1 cellular context compared by ENCODE assay signal in genomic region chr3:193711964-193712598, GRCh38.
A peak's percentile ranks its signal among the peaks of the same experiment; 100 is the strongest.
TF ChIP-seq lines count a peak whose summit lies in the region.

No MANE protein-coding gene starts in this region.

TF ChIP-seq in HepG2, 621 proteins besides CTCF, POLR2A, EP300 and RAD21 (continued from another document and continues in another):
- TF ChIP-seq HMGXB3 (CRISPR knock-in tag; IDR thresholded peaks at IDR 0.05; ENCODE audit: borderline replicate concordance) (peak; percentile 70; the same call in 1 of the 2 replicates), ZEB1 (IDR thresholded peaks at IDR 0.05; ENCODE audit: insufficient replicate concordance, low read depth) (no peak), STAT5B (CRISPR knock-in tag; IDR thresholded peaks at IDR 0.05) (no peak), ZNF616 (CRISPR knock-in tag; IDR thresholded peaks at IDR 0.05; ENCODE audit: low read depth) (peak; percentile 66; the same call in 1 of the 2 replicates), ZNF431 (CRISPR knock-in tag; IDR thresholded peaks at IDR 0.05; ENCODE audit: borderline replicate concordance, low read depth) (peak; percentile 50; the same call in 1 of the 2 replicates), MTA3 (CRISPR knock-in tag; IDR thresholded peaks at IDR 0.05) (no peak), ZNF761 (CRISPR knock-in tag; conservative IDR thresholded peaks at IDR 0.05) (peak; percentile 80; the same call in 1 of the 2 replicates), AKNA (CRISPR knock-in tag; IDR thresholded peaks at IDR 0.05; ENCODE audit: borderline replicate concordance) (no peak; the same call in 1 of the 2 replicates), ATF7 (IDR thresholded peaks at IDR 0.05) (peak; percentile 69), ATF7 (CRISPR knock-in tag; IDR thresholded peaks at IDR 0.05) (peak; percentile 96), ZNF660 (CRISPR knock-in tag; IDR thresholded peaks at IDR 0.05; ENCODE audit: borderline replicate concordance, low read depth) (no peak), SCMH1 (CRISPR knock-in tag; IDR thresholded peaks at IDR 0.05; ENCODE audit: borderline replicate concordance) (no peak), KAT8 (CRISPR knock-in tag; IDR thresholded peaks at IDR 0.05) (peak; percentile 86), KDM3A (CRISPR knock-in tag; IDR thresholded peaks at IDR 0.05; ENCODE audit: low read depth) (0 out of 2 replicates have a peak, but pooled peaks have one; percentile 75), SETDB1 (CRISPR knock-in tag; IDR thresholded peaks at IDR 0.05; ENCODE audit: borderline replicate concordance) (no peak), PCBP1 (IDR thresholded peaks at IDR 0.05; ENCODE audit: borderline replicate concordance, low read depth, low read length) (no peak), WIZ (CRISPR knock-in tag; IDR thresholded peaks at IDR 0.05) (no peak), MEF2D (CRISPR knock-in tag; IDR thresholded peaks at IDR 0.05) (peak; percentile 96), ZNF124 (CRISPR knock-in tag; IDR thresholded peaks at IDR 0.05) (no peak), ZFP91 (CRISPR knock-in tag; IDR thresholded peaks at IDR 0.05; ENCODE audit: borderline replicate concordance) (peak; percentile 81), GRHL1 (CRISPR knock-in tag; conservative IDR thresholded peaks at IDR 0.05) (no peak), KMT2B (CRISPR knock-in tag; IDR thresholded peaks at IDR 0.05) (no peak; the same call in 1 of the 2 replicates), ZNF766 (CRISPR knock-in tag; IDR thresholded peaks at IDR 0.05; ENCODE audit: borderline replicate concordance) (peak; percentile 80; the same call in 1 of the 2 replicates), ZNF296 (CRISPR knock-in tag; conservative IDR thresholded peaks at IDR 0.05) (peak; percentile 98)
- TF ChIP-seq, protein P1, sequence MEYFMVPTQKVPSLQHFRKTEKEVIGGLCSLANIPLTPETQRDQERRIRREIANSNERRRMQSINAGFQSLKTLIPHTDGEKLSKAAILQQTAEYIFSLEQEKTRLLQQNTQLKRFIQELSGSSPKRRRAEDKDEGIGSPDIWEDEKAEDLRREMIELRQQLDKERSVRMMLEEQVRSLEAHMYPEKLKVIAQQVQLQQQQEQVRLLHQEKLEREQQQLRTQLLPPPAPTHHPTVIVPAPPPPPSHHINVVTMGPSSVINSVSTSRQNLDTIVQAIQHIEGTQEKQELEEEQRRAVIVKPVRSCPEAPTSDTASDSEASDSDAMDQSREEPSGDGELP (IDR thresholded peaks at IDR 0.05; ENCODE audit: borderline replicate concordance, low read depth): peak; percentile 88; the same call in 1 of the 2 replicates
- TF ChIP-seq, protein P2, sequence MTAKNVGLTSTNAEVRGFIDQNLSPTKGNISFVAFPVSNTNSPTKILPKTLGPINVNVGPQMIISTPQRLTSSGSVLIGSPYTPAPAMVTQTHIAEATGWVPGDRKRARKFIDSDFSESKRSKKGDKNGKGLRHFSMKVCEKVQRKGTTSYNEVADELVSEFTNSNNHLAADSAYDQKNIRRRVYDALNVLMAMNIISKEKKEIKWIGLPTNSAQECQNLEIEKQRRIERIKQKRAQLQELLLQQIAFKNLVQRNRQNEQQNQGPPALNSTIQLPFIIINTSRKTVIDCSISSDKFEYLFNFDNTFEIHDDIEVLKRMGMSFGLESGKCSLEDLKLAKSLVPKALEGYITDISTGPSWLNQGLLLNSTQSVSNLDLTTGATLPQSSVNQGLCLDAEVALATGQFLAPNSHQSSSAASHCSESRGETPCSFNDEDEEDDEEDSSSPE (CRISPR knock-in tag; IDR thresholded peaks at IDR 0.05): peak; percentile 46; the same call in 1 of the 2 replicates
- TF ChIP-seq, protein P3, sequence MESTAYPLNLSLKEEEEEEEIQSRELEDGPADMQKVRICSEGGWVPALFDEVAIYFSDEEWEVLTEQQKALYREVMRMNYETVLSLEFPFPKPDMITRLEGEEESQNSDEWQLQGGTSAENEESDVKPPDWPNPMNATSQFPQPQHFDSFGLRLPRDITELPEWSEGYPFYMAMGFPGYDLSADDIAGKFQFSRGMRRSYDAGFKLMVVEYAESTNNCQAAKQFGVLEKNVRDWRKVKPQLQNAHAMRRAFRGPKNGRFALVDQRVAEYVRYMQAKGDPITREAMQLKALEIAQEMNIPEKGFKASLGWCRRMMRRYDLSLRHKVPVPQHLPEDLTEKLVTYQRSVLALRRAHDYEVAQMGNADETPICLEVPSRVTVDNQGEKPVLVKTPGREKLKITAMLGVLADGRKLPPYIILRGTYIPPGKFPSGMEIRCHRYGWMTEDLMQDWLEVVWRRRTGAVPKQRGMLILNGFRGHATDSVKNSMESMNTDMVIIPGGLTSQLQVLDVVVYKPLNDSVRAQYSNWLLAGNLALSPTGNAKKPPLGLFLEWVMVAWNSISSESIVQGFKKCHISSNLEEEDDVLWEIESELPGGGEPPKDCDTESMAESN (CRISPR knock-in tag; conservative IDR thresholded peaks at IDR 0.05): peak; percentile 89
- TF ChIP-seq, protein P4, sequence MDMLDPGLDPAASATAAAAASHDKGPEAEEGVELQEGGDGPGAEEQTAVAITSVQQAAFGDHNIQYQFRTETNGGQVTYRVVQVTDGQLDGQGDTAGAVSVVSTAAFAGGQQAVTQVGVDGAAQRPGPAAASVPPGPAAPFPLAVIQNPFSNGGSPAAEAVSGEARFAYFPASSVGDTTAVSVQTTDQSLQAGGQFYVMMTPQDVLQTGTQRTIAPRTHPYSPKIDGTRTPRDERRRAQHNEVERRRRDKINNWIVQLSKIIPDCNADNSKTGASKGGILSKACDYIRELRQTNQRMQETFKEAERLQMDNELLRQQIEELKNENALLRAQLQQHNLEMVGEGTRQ (IDR thresholded peaks at IDR 0.05; ENCODE audit: low read depth, low read length): no peak
- TF ChIP-seq, protein P4 (CRISPR knock-in tag; IDR thresholded peaks at IDR 0.05; ENCODE audit: borderline replicate concordance): no peak
- TF ChIP-seq, protein P5, sequence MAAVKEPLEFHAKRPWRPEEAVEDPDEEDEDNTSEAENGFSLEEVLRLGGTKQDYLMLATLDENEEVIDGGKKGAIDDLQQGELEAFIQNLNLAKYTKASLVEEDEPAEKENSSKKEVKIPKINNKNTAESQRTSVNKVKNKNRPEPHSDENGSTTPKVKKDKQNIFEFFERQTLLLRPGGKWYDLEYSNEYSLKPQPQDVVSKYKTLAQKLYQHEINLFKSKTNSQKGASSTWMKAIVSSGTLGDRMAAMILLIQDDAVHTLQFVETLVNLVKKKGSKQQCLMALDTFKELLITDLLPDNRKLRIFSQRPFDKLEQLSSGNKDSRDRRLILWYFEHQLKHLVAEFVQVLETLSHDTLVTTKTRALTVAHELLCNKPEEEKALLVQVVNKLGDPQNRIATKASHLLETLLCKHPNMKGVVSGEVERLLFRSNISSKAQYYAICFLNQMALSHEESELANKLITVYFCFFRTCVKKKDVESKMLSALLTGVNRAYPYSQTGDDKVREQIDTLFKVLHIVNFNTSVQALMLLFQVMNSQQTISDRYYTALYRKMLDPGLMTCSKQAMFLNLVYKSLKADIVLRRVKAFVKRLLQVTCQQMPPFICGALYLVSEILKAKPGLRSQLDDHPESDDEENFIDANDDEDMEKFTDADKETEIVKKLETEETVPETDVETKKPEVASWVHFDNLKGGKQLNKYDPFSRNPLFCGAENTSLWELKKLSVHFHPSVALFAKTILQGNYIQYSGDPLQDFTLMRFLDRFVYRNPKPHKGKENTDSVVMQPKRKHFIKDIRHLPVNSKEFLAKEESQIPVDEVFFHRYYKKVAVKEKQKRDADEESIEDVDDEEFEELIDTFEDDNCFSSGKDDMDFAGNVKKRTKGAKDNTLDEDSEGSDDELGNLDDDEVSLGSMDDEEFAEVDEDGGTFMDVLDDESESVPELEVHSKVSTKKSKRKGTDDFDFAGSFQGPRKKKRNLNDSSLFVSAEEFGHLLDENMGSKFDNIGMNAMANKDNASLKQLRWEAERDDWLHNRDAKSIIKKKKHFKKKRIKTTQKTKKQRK (IDR thresholded peaks at IDR 0.05; ENCODE audit: low read length): no peak
- TF ChIP-seq, protein P6, sequence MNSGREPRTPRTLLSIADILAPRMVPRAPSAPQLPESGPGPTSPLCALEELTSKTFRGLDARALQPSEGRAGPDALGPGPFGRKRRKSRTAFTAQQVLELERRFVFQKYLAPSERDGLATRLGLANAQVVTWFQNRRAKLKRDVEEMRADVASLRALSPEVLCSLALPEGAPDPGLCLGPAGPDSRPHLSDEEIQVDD (CRISPR knock-in tag; IDR thresholded peaks at IDR 0.05; ENCODE audit: borderline replicate concordance): no peak
